ENCODE assay signal across 26 cellular contexts in genomic region chrX:53195401-53195800, GRCh38.
"Had no signal": no experiment of that assay in that cellular context is flagged by ENCODE, and none has a peak within 500 bp of the region (broad histone marks: within the 10 kb centered on the region; RNA-seq: fewer than 3 reads in every experiment).

No MANE protein-coding gene starts in this region.

- H3K9me3 Mint-ChIP-seq: activated T-cell treated with anti-CD3 and anti-CD28 coated beads, Interleukin-2, amount 50 U/mL, for 72 hours; brain; naive thymus-derived CD4-positive, alpha-beta T cell had no signal

- DNase-seq: activated CD4-positive, alpha-beta T cell treated with anti-CD3 and anti-CD28 coated beads for 48 hours; activated CD4-positive, CD25-positive, alpha-beta regulatory T cell; activated CD8-positive, alpha-beta memory T cell treated with anti-CD3 and anti-CD28 coated beads, Interleukin-2, amount 50 U/mL, for 4 hours; activated CD8-positive, alpha-beta T cell treated with anti-CD3 and anti-CD28 coated beads, Interleukin-2, amount 10 ng/mL, durations not matched to agents 7 days and 5 days; activated gamma-delta T cell treated with Interleukin-2 at 50 U/mL for 16 hours; activated T-cell treated with anti-CD3 and anti-CD28 coated beads, Interleukin-2, amount 50 U/mL, for 72 hours; anterior cingulate cortex; cortex of kidney; gastrocnemius medialis; head of caudate nucleus; left lung; mammary epithelial cell; naive thymus-derived CD4-positive, alpha-beta T cell; pancreas; sigmoid colon; spleen; stimulated activated CD4-positive, alpha-beta T cell treated with anti-CD3 and anti-CD28 coated beads, Interleukin-4, amount 100 ng/mL, for 4 hours; stimulated activated naive CD4-positive, alpha-beta T cell treated with Interleukin-2 at 50 U/mL for 16 hours; T-helper 1 cell; T-helper 9 cell had no signal

- H3K27ac Mint-ChIP-seq: activated CD8-positive, alpha-beta T cell treated with anti-CD3 and anti-CD28 coated beads, Interleukin-2, amount 10 ng/mL, durations not matched to agents 7 days and 5 days; activated T-cell treated with anti-CD3 and anti-CD28 coated beads, Interleukin-2, amount 50 U/mL, for 72 hours had no signal

- H3K27ac ChIP-seq: gastrocnemius medialis, left lung, neutrophil, pancreas, sigmoid colon, spleen, tibial nerve had no signal

- H3K27me3 Mint-ChIP-seq: brain; naive thymus-derived CD4-positive, alpha-beta T cell had no signal

- ATAC-seq: activated CD8-positive, alpha-beta T cell treated with anti-CD3 and anti-CD28 coated beads, Interleukin-2, amount 10 ng/mL, durations not matched to agents 7 days and 5 days; activated T-cell treated with anti-CD3 and anti-CD28 coated beads, Interleukin-2, amount 50 U/mL, for 72 hours; gastrocnemius medialis; left lung; naive thymus-derived CD4-positive, alpha-beta T cell; pancreas had no signal

- H3K9me3 ChIP-seq: gastrocnemius medialis, left lung, neutrophil, pancreas, sigmoid colon, spleen, tibial nerve had no signal

- H3K4me3 ChIP-seq: gastrocnemius medialis, left lung, pancreas, sigmoid colon, spleen, tibial nerve had no signal

- H3K27me3 ChIP-seq: gastrocnemius medialis, left lung, neutrophil, pancreas, sigmoid colon, spleen, tibial nerve had no signal

- H3K4me1 ChIP-seq: gastrocnemius medialis, left lung, pancreas, sigmoid colon, spleen, tibial nerve had no signal

- FAIRE-seq: endometrium, keratinocyte, pancreas, urothelium cell line had no signal

- H3K4me3 Mint-ChIP-seq: activated CD8-positive, alpha-beta T cell treated with anti-CD3 and anti-CD28 coated beads, Interleukin-2, amount 10 ng/mL, durations not matched to agents 7 days and 5 days; activated T-cell treated with anti-CD3 and anti-CD28 coated beads, Interleukin-2, amount 50 U/mL, for 72 hours; brain; naive thymus-derived CD4-positive, alpha-beta T cell had no signal

- H3K4me1 Mint-ChIP-seq: brain; naive thymus-derived CD4-positive, alpha-beta T cell had no signal
